8 cellular contexts compared by ENCODE assay signal in the genomic region with DNA sequence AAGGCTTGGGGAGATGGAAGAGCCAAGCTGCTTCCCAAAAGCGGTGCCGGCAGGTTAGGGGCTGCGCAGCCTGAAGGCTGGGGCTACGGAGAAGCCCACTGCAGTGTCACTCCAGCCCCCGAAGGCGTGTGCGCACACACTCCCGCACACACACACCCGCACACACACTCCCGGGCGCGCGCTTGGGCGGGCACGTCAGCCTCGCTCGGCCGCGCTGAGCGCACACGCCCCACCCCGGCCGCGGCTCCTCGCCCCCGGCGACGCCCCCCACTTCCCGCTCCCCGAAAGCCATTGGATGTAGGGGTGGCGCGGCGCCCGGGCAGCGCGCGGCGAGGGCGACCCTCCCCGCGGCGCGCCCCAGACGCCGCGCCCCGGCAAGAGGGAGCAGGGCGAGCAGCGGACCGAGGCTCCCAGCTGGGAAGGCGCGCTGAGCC. TPM values are rescaled to one million over a fixed set of nuclear protein-coding genes. Genes with fewer than 3 reads are reported as not detected.
DNase-seq lines count a peak whose midpoint lies in the region; ATAC-seq, FAIRE-seq and TF ChIP-seq lines count a peak whose summit lies in the region.

TSS of gene KCNK10 (minus strand) at position 184 of the 434 bp plus-strand sequence. CDS start 471 bp downstream, outside the sequence.

- no peak within 1 kb of the TSS for H3K27ac ChIP-seq in HUES6 (ENCODE audit: low read depth, low read length)

- DNase-seq in Daoy (ENCODE audit: low read depth) (peak; percentile 13), posterior cingulate gyrus (peak; percentile 28 to 92 (median 54)), NCI-H2081 treated with DMSO at 0.1 percent for 48 hours (lab: John Stamatoyannopoulos, UW) (no peak), RCC 7860 (ENCODE audit: low spot score) (no peak), D721Med (ENCODE audit: insufficient read length, low spot score) (no peak)
- no peak for DNase-seq in effector memory CD8-positive, alpha-beta T cell

- peaks cover 2% of the 10 kb centered on the region; the same call in 1 of the 2 replicates for H3K9me3 ChIP-seq in HUES6 (ENCODE audit: control insufficient read depth, insufficient read depth, low read depth, low read length)

- H3K27me3 ChIP-seq in HUES6 (ENCODE audit: control insufficient read depth, insufficient read depth, low read length) = peaks cover 99% of the 10 kb centered on the region

- intact Hi-C loops in posterior cingulate gyrus (cut with DNase I) = loop anchor here (10.0 kb wide), 1 partner anchor 62 kb away; the partner anchor contains the start of gene SPATA7

- H3K36me3 Mint-ChIP-seq in effector memory CD8-positive, alpha-beta T cell (ENCODE audit: insufficient read depth) = no peaks in the 10 kb centered on the region

- H3K9me3 Mint-ChIP-seq in effector memory CD8-positive, alpha-beta T cell = no peaks in the 10 kb centered on the region

- H3K27ac Mint-ChIP-seq in effector memory CD8-positive, alpha-beta T cell = no peak within 1 kb of the TSS

- H3K36me3 ChIP-seq in HUES6 (ENCODE audit: control insufficient read depth, insufficient read depth, low read length) = no peaks in the 10 kb centered on the region

- H3K9ac ChIP-seq in HUES6 (ENCODE audit: low read length) = peak within 1 kb of the TSS; percentile 42

- no peak for FAIRE-seq in RCC 7860 (lab: Jason Lieb, UNC)
- FAIRE-seq in D721Med (lab: Jason Lieb, UNC) = no peak

- peak; percentile 25 for ATAC-seq in GM21360 (IDR thresholded peaks at IDR 0.05; ENCODE audit: unreplicated experiment)
- ATAC-seq in effector memory CD8-positive, alpha-beta T cell (replicated peaks) = no peak

- H3K4me1 ChIP-seq in HUES6 (ENCODE audit: control insufficient read depth, insufficient read depth, low read length) = peaks cover 7% of the 10 kb centered on the region

- TF ChIP-seq CTCF in D721Med (IDR thresholded peaks at IDR 0.05; ENCODE audit: insufficient read depth, missing control alignments) = no peak

- peaks cover 0 to 12% of the 10 kb centered on the region in 2 donors for H3K4me1 Mint-ChIP-seq in effector memory CD8-positive, alpha-beta T cell (ENCODE audit: low read depth in 2 of 2)

- peaks cover 0 to 47% of the 10 kb centered on the region in 2 donors for H3K27me3 Mint-ChIP-seq in effector memory CD8-positive, alpha-beta T cell

- H3K4me3 ChIP-seq in HUES6 (ENCODE audit: low read depth, low read length) = peak within 1 kb of the TSS; percentile 80

- H3K4me3 Mint-ChIP-seq in effector memory CD8-positive, alpha-beta T cell = peak within 1 kb of the TSS; percentile 63

RNA-seq across cellular contexts. Expression of gene KCNK10, which starts in this region (rescaled TPM):
- 0.06 and 0.63 TPM in 2 replicates for total RNA-seq in Daoy (2014; rRNA removed; shearing (Covaris generic))

Comparison
In these comparisons a context has a peak if more than half of its experiments do, and no peak if none do; other contexts are left out.
1. Peak in DNase-seq in Daoy; RNA of the gene not detected or under 1 TPM.
2. DNase-seq: peak in posterior cingulate gyrus (10 of 10); none in effector memory CD8-positive, alpha-beta T cell (0 of 3), NCI-H2081 treated with DMSO at 0.1 percent for 48 hours (single experiment), RCC 7860 (single experiment) and D721Med (single experiment).